In the genomic region with DNA sequence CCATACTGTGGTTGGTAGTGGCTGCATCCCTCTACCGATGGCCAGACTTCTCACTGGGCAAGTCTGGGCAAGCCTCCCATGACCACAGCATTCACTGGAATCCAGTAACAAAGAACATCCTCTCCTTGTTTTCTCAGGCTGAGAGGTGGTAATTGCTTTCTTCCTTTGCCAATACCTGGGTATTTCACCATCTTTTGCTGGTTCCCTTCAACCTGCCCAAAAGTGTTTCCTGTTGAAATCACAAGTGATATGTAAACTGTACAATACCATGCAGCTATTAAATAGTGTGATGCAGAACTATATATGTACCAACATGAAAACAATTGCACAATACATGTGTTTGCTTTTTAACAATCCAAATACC, we compare ENCODE assay signal across 11 cellular contexts. TPM values are rescaled to one million over a fixed set of nuclear protein-coding genes. Genes with fewer than 3 reads are reported as not detected.
DNase-seq lines count a peak whose midpoint lies in the region; ATAC-seq and TF ChIP-seq lines count a peak whose summit lies in the region.
"Had no signal": no experiment of that assay in that cellular context is flagged by ENCODE, and none has a peak within 500 bp of the region (broad histone marks: within the 10 kb centered on the region; RNA-seq: fewer than 3 reads in every experiment).

A gene (minus strand): TSS at position 55 of the 364 bp plus-strand sequence. CDS start 42,240 bp downstream, outside the sequence.

- TF ChIP-seq CTCF in natural killer cell (IDR thresholded peaks at IDR 0.05): no peak

- H3K9me3 Mint-ChIP-seq in natural killer cell: peaks cover 2% of the 10 kb centered on the region in 2 donors
- no peaks in the 10 kb centered on the region for H3K9me3 Mint-ChIP-seq in effector memory CD8-positive, alpha-beta T cell
- H3K9me3 Mint-ChIP-seq: stimulated activated naive CD8-positive, alpha-beta T cell treated with anti-CD3 and anti-CD28 coated beads, Interleukin-15, Interleukin-2, amounts not matched to agents 100 ng/mL and 50 ng/mL, for 24 hours had no signal

- H3K4me3 Mint-ChIP-seq in natural killer cell: no peak within 1 kb of the TSS
- H3K4me3 Mint-ChIP-seq in effector memory CD8-positive, alpha-beta T cell: no peak within 1 kb of the TSS
- H3K4me3 Mint-ChIP-seq: stimulated activated naive CD8-positive, alpha-beta T cell treated with anti-CD3 and anti-CD28 coated beads, Interleukin-15, Interleukin-2, amounts not matched to agents 100 ng/mL and 50 ng/mL, for 24 hours had no signal

- H3K36me3 Mint-ChIP-seq in natural killer cell: no peaks in the 10 kb centered on the region
- H3K36me3 Mint-ChIP-seq in effector memory CD8-positive, alpha-beta T cell (ENCODE audit: insufficient read depth): peaks cover 2% of the 10 kb centered on the region

- ATAC-seq in natural killer cell: no peak
- ATAC-seq in effector memory CD8-positive, alpha-beta T cell (replicated peaks): no peak

- no peaks in the 10 kb centered on the region for H3K27me3 Mint-ChIP-seq in natural killer cell (ENCODE audit: low read depth in 2 of 2)
- H3K27me3 Mint-ChIP-seq in effector memory CD8-positive, alpha-beta T cell: no peaks in the 10 kb centered on the region
- H3K27me3 Mint-ChIP-seq: stimulated activated naive CD8-positive, alpha-beta T cell treated with anti-CD3 and anti-CD28 coated beads, Interleukin-15, Interleukin-2, amounts not matched to agents 100 ng/mL and 50 ng/mL, for 24 hours had no signal

- no peaks in the 10 kb centered on the region for H3K4me1 Mint-ChIP-seq in natural killer cell
- no peaks in the 10 kb centered on the region for H3K4me1 Mint-ChIP-seq in effector memory CD8-positive, alpha-beta T cell (ENCODE audit: low read depth in 2 of 2)

- intact Hi-C loops in natural killer cell (cut with micrococcal nuclease): no loop called here

- H3K27ac Mint-ChIP-seq in natural killer cell: no peak within 1 kb of the TSS
- no peak within 1 kb of the TSS for H3K27ac Mint-ChIP-seq in effector memory CD8-positive, alpha-beta T cell
- H3K27ac Mint-ChIP-seq: stimulated activated naive CD8-positive, alpha-beta T cell treated with anti-CD3 and anti-CD28 coated beads, Interleukin-15, Interleukin-2, amounts not matched to agents 100 ng/mL and 50 ng/mL, for 24 hours had no signal

- DNase-seq in AG08395 (ENCODE audit: low spot score) (peak; percentile 31), HT1080 (ENCODE audit: low read depth) (peak; percentile 85), amniotic epithelial cell (ENCODE audit: low read depth) (peak; percentile 64), iPS-NIHi11 (ENCODE audit: low spot score) (peak; percentile 31), natural killer cell (no peak), NCI-H2107 (lab: John Stamatoyannopoulos, UW) (no peak), OCI-M1 (lab: John Stamatoyannopoulos, UW) (no peak)
- DNase-seq in effector memory CD8-positive, alpha-beta T cell: no peak
- DNase-seq: colonic mucosa had no signal

RNA-seq across cellular contexts. Expression of the gene that starts here (rescaled TPM):
- 9.0 and 11.9 TPM in 2 replicates for total RNA-seq in HT1080 (2014; rRNA removed; shearing (Covaris generic))
- 6.6 and 8.7 TPM in 2 replicates for polyA plus RNA-seq in HT1080 (2015; cell fraction: cytosol; rRNA removed)
- 4.7 and 6.3 TPM in 2 replicates for polyA plus RNA-seq in HT1080 (2015; cell fraction: nucleus; rRNA removed)
- not detected for total RNA-seq in natural killer cell
- total RNA-seq: colonic mucosa, Daoy had no signal

Comparison
In these comparisons a context has a peak if more than half of its experiments do, and no peak if none do; other contexts are left out.
1. DNase-seq: peak in AG08395 (single experiment), HT1080 (single experiment), amniotic epithelial cell (single experiment) and iPS-NIHi11 (single experiment); none in natural killer cell (single experiment), effector memory CD8-positive, alpha-beta T cell (0 of 3), NCI-H2107 (single experiment) and OCI-M1 (single experiment).